In genomic region chr19:32421589-32422361, GRCh38 we compare ENCODE assay signal across 1 cellular context.
TF ChIP-seq lines count a peak whose summit lies in the region.

No MANE protein-coding gene starts in this region.

TF ChIP-seq in SK-N-SH, 30 proteins besides CTCF, POLR2A, EP300 and RAD21 (continued from another document):
- no peak for TF ChIP-seq REST (IDR thresholded peaks at IDR 0.05; ENCODE audit: low read depth, low read length)
- no peak for TF ChIP-seq JUND (IDR thresholded peaks at IDR 0.05)
- TF ChIP-seq NRF1 (IDR thresholded peaks at IDR 0.05; ENCODE audit: low read depth, low read length): no peak
- no peak for TF ChIP-seq MAX (IDR thresholded peaks at IDR 0.05; ENCODE audit: low read depth)
